In genomic region chr10:98228266-98228665, GRCh38 we compare ENCODE assay signal across 8 cellular contexts. TPM values are rescaled to one million over a fixed set of nuclear protein-coding genes. Genes with fewer than 3 reads are reported as not detected.
"Had no signal": no experiment of that assay in that cellular context is flagged by ENCODE, and none has a peak within 500 bp of the region (broad histone marks: within the 10 kb centered on the region; RNA-seq: fewer than 3 reads in every experiment).

No MANE protein-coding gene starts in this region.

RNA-seq across cellular contexts. Expression of gene LOXL4, which starts 39.7 kb away (rescaled TPM):
- total RNA-seq: activated B cell treated with CpG ODN at 0.5 μM for 24 hours; activated CD4-positive, alpha-beta memory T cell treated with anti-CD3 and anti-CD28 coated beads, Interleukin-2, amount 10 ng/mL, durations not matched to agents 7 days and 5 days; activated CD8-positive, alpha-beta memory T cell treated with anti-CD3 and anti-CD28 coated beads, Interleukin-2, amount 10 ng/mL, durations not matched to agents 7 days and 5 days; activated CD8-positive, alpha-beta T cell treated with anti-CD3 and anti-CD28 coated beads, Interleukin-2, amount 10 ng/mL, durations not matched to agents 7 days and 5 days; activated naive CD4-positive, alpha-beta T cell treated with anti-CD3 and anti-CD28 coated beads for 36 hours; activated naive CD4-positive, alpha-beta T cell treated with anti-CD3 and anti-CD28 coated beads, Interleukin-2, amount 50 U/mL, for 72 hours; activated naive CD8-positive, alpha-beta T cell treated with anti-CD3 and anti-CD28 coated beads for 36 hours; activated T-cell treated with anti-CD3 and anti-CD28 coated beads, Interleukin-2, amount 50 U/mL, for 4 hours had no signal
